In genomic region chr15:96330064-96330449, GRCh38 we compare ENCODE assay signal across 8 cellular contexts. TPM values are rescaled to one million over a fixed set of nuclear protein-coding genes. Genes with fewer than 3 reads are reported as not detected.
A peak's percentile ranks its signal among the peaks of the same experiment; 100 is the strongest.
DNase-seq lines count a peak whose midpoint lies in the region; ATAC-seq and TF ChIP-seq lines count a peak whose summit lies in the region.

No MANE protein-coding gene starts in this region.

- H3K4me3 Mint-ChIP-seq in activated CD4-positive, alpha-beta memory T cell treated with anti-CD3 and anti-CD28 coated beads, Interleukin-2, amount 10 ng/mL, durations not matched to agents 7 days and 5 days, result peak overlapping the region; percentile 43

- no peak overlapping the region for H3K27ac Mint-ChIP-seq in activated CD4-positive, alpha-beta memory T cell treated with anti-CD3 and anti-CD28 coated beads, Interleukin-2, amount 10 ng/mL, durations not matched to agents 7 days and 5 days

- H3K27ac ChIP-seq in AG04450 (ENCODE audit: low read depth, low read length), result peak overlapping the region; percentile 94
- peak overlapping the region; percentile 82 for H3K27ac ChIP-seq in psoas muscle

- intact Hi-C loops in Right ventricle myocardium superior (cut with DNase I), result no loop called here
- intact Hi-C loops in psoas muscle (cut with DNase I), result loop anchor here in 1 of 2 donors (10.0 kb wide), 1 partner anchor 1195 kb away; no protein-coding TSS in a partner anchor

- no peaks in the 10 kb centered on the region for H3K27me3 ChIP-seq in AG04450 (ENCODE audit: control insufficient read depth, insufficient read depth, low read length)
- peaks cover 0 to 21% (median 0%) of the 10 kb centered on the region in 3 donors for H3K27me3 ChIP-seq in psoas muscle (ENCODE audit: insufficient read depth in 3 of 3, low read length in 2 of 3)

- DNase-seq in AG04450 (ENCODE audit: low read depth, low spot score) (no peak), HT1080 (ENCODE audit: low read depth) (peak; percentile 72), Right ventricle myocardium superior (peak; percentile 79), psoas muscle (no peak), AG08396 (ENCODE audit: low spot score) (no peak), GOT3 (lab: John Stamatoyannopoulos, UW) (no peak)
- no peak for DNase-seq in activated CD4-positive, alpha-beta memory T cell treated with anti-CD3 and anti-CD28 coated beads, Interleukin-2, amount 10 ng/mL, durations not matched to agents 7 days and 5 days

- ATAC-seq in GM18907 (IDR thresholded peaks at IDR 0.05; ENCODE audit: unreplicated experiment) (peak; percentile 30), Right ventricle myocardium superior (ENCODE audit: poor library complexity) (no peak), psoas muscle (peak in 2 of 4 donors; percentile 3 to 7)

- CTCF ChIA-PET in AG04450 (lab: Charles Lee), result no interaction called here
- CTCF ChIA-PET in activated CD4-positive, alpha-beta memory T cell treated with anti-CD3 and anti-CD28 coated beads, Interleukin-2, amount 10 ng/mL, durations not matched to agents 7 days and 5 days (lab: Charles Lee), result no interaction called here

- POLR2A ChIA-PET in AG04450 (lab: Yijun Ruan, JAX), result interaction anchor here (0.6 to 2.3 kb wide), 11 partner anchors 11 to 1314 kb away, joined by 3 to 36 read pairs (median 4); no protein-coding TSS in a partner anchor
- POLR2A ChIA-PET in activated CD4-positive, alpha-beta memory T cell treated with anti-CD3 and anti-CD28 coated beads, Interleukin-2, amount 10 ng/mL, durations not matched to agents 7 days and 5 days (lab: Charles Lee), result no interaction called here

- peaks cover 9% of the 10 kb centered on the region; the same call in 1 of the 2 replicates for H3K9me3 ChIP-seq in AG04450 (ENCODE audit: control insufficient read depth, insufficient read depth, low read length)
- no peaks in the 10 kb centered on the region for H3K9me3 ChIP-seq in psoas muscle

- WGBS in psoas muscle, 3 donors, result 0 to 1% (median 1%) methylated on average over 21 to 37 of the region's 37 CpGs

- peak overlapping the region; percentile 85 for H3K4me3 ChIP-seq in AG04450 (ENCODE audit: low read depth, low read length)
- peak overlapping the region; percentile 92 for H3K4me3 ChIP-seq in psoas muscle

- TF ChIP-seq CTCF in AG04450 (IDR thresholded peaks at IDR 0.05; ENCODE audit: low read depth, low read length) (no peak), psoas muscle (IDR thresholded peaks at IDR 0.05) (no peak)

- peaks cover 17% of the 10 kb centered on the region for H3K4me1 Mint-ChIP-seq in activated CD4-positive, alpha-beta memory T cell treated with anti-CD3 and anti-CD28 coated beads, Interleukin-2, amount 10 ng/mL, durations not matched to agents 7 days and 5 days

- H3K36me3 ChIP-seq in psoas muscle (ENCODE audit: insufficient read depth in 1 of 2, low read depth in 1 of 2), result peaks cover 0 to 7% of the 10 kb centered on the region in 2 donors

- H3K4me1 ChIP-seq in psoas muscle, result peaks cover 11% of the 10 kb centered on the region

- H3K27me3 Mint-ChIP-seq in activated CD4-positive, alpha-beta memory T cell treated with anti-CD3 and anti-CD28 coated beads, Interleukin-2, amount 10 ng/mL, durations not matched to agents 7 days and 5 days, result peaks cover 81% of the 10 kb centered on the region

- H3K36me3 Mint-ChIP-seq in activated CD4-positive, alpha-beta memory T cell treated with anti-CD3 and anti-CD28 coated beads, Interleukin-2, amount 10 ng/mL, durations not matched to agents 7 days and 5 days (ENCODE audit: low read depth), result peaks cover 17% of the 10 kb centered on the region

- no peaks in the 10 kb centered on the region for H3K9me3 Mint-ChIP-seq in activated CD4-positive, alpha-beta memory T cell treated with anti-CD3 and anti-CD28 coated beads, Interleukin-2, amount 10 ng/mL, durations not matched to agents 7 days and 5 days

RNA-seq across cellular contexts. Expression of gene NR2F2, which starts 0.4 kb away (rescaled TPM):
- polyA plus RNA-seq in AG04450 (2011; rRNA removed), result 63.1 and 66.9 TPM in 2 replicates
- 36.8 and 72.5 TPM in 2 replicates for polyA minus RNA-seq in AG04450 (2011; rRNA and poly(A)+ RNA removed)
- 11.4 and 27.9 TPM in 2 replicates for total RNA-seq in HT1080 (2014; rRNA removed; shearing (Covaris generic))
- polyA plus RNA-seq in HT1080 (2015; cell fraction: cytosol; rRNA removed), result 50.5 and 59.0 TPM in 2 replicates
- 54.7 and 54.8 TPM in 2 replicates for polyA plus RNA-seq in HT1080 (2015; cell fraction: nucleus; rRNA removed)
- total RNA-seq in activated CD4-positive, alpha-beta memory T cell treated with anti-CD3 and anti-CD28 coated beads, Interleukin-2, amount 10 ng/mL, durations not matched to agents 7 days and 5 days, result not detected
- 11.0 TPM for total RNA-seq in Right ventricle myocardium superior
- 10 to 100 TPM; 14.5 to 17.1 (median 15.7) TPM for total RNA-seq in psoas muscle
- polyA plus RNA-seq in psoas muscle, result 10 to 100 TPM; 10.3 to 20.1 (median 11.3) TPM

Comparison
In these comparisons a context has a peak if more than half of its experiments do, and no peak if none do; other contexts are left out.
1. DNase-seq: peak in HT1080 (single experiment) and Right ventricle myocardium superior (single experiment); none in AG04450 (single experiment), activated CD4-positive, alpha-beta memory T cell treated with anti-CD3 and anti-CD28 coated beads, Interleukin-2, amount 10 ng/mL, durations not matched to agents 7 days and 5 days (single experiment), psoas muscle (0 of 2), AG08396 (single experiment) and GOT3 (single experiment).
2. RNA of gene NR2F2, which starts 0.4 kb away (total RNA-seq): 11.4 to 27.9 TPM in HT1080, 14.5 to 17.1 TPM in psoas muscle and 11.0 TPM in Right ventricle myocardium superior (single experiment); not detected in activated CD4-positive, alpha-beta memory T cell treated with anti-CD3 and anti-CD28 coated beads, Interleukin-2, amount 10 ng/mL, durations not matched to agents 7 days and 5 days; every median in the first group is over 10 times any median in the second.